Comparison of ENCODE assay signal across 21 cellular contexts in genomic region chr5:178460174-178460573, GRCh38.
DNase-seq lines count a peak whose midpoint lies in the region; ATAC-seq and TF ChIP-seq lines count a peak whose summit lies in the region.
"Had no signal": no experiment of that assay in that cellular context is flagged by ENCODE, and none has a peak within 500 bp of the region (broad histone marks: within the 10 kb centered on the region; RNA-seq: fewer than 3 reads in every experiment).

No MANE protein-coding gene starts in this region.

- H3K27ac Mint-ChIP-seq in type B pancreatic cell = no peak overlapping the region
- H3K27ac Mint-ChIP-seq: CD8-positive, alpha-beta T cell; GM23338 had no signal

- H3K4me1 Mint-ChIP-seq in type B pancreatic cell (ENCODE audit: unreplicated experiment) = peaks cover 45% of the 10 kb centered on the region

- H3K4me3 ChIP-seq in right atrium auricular region = no peak overlapping the region
- H3K4me3 ChIP-seq: GM23338, HAP-1, Peyer's patch, SJSA1 had no signal

- no peaks in the 10 kb centered on the region for H3K9me3 ChIP-seq in right atrium auricular region
- H3K9me3 ChIP-seq: HAP-1, Peyer's patch had no signal

- peak overlapping the region; percentile 62 to 68 for H3K27ac ChIP-seq in right atrium auricular region
- H3K27ac ChIP-seq: SJSA1 had no signal

- no peak for ATAC-seq in GM18867 (IDR thresholded peaks at IDR 0.05; ENCODE audit: unreplicated experiment)
- ATAC-seq: CD8-positive, alpha-beta T cell had no signal

- no peak overlapping the region for H3K4me3 Mint-ChIP-seq in type B pancreatic cell
- H3K4me3 Mint-ChIP-seq: CD8-positive, alpha-beta T cell; GM23338 had no signal

- no peaks in the 10 kb centered on the region for H3K36me3 ChIP-seq in right atrium auricular region
- H3K36me3 ChIP-seq: HAP-1, Peyer's patch, SJSA1 had no signal

- peak; percentile 7 for DNase-seq in activated CD8-positive, alpha-beta memory T cell treated with anti-CD3 and anti-CD28 coated beads, Interleukin-2, amount 50 U/mL, for 48 hours
- no peak for DNase-seq in activated CD8-positive, alpha-beta memory T cell treated with anti-CD3 and anti-CD28 coated beads, Interleukin-2, amount 50 U/mL, for 4 hours
- DNase-seq in NCI-H524 (lab: John Stamatoyannopoulos, UW) = peak; percentile 78 to 90
- DNase-seq in right atrium auricular region (ENCODE audit: low spot score) = no peak
- DNase-seq in type B pancreatic cell (ENCODE audit: extremely low spot score, unreplicated experiment) = peak; percentile 51
- DNase-seq in NCI-H1105 (lab: John Stamatoyannopoulos, UW) = no peak
- DNase-seq: AML-193, Calu3, DMS153, KG1, NCI-H1092, NCI-H146, NCI-H2029, NCI-H226, NCI-H526 had no signal

- H3K4me1 ChIP-seq in right atrium auricular region = peaks cover 0 to 16% of the 10 kb centered on the region in 2 donors
- H3K4me1 ChIP-seq: SJSA1 had no signal

- no peaks in the 10 kb centered on the region for H3K36me3 Mint-ChIP-seq in type B pancreatic cell
- H3K36me3 Mint-ChIP-seq: CD8-positive, alpha-beta T cell had no signal

- H3K9me3 Mint-ChIP-seq in type B pancreatic cell = no peaks in the 10 kb centered on the region
- H3K9me3 Mint-ChIP-seq: CD8-positive, alpha-beta T cell; GM23338 had no signal

- peaks cover 4% of the 10 kb centered on the region for H3K27me3 Mint-ChIP-seq in type B pancreatic cell

- H3K27me3 ChIP-seq in right atrium auricular region = no peaks in the 10 kb centered on the region
- H3K27me3 ChIP-seq: Peyer's patch, SJSA1 had no signal

- TF ChIP-seq CTCF in right atrium auricular region (IDR thresholded peaks at IDR 0.05) (no peak), type B pancreatic cell (conservative IDR thresholded peaks at IDR 0.05) (no peak)

Comparison
In these comparisons a context has a peak if more than half of its experiments do, and no peak if none do; other contexts are left out.
1. DNase-seq: peak in activated CD8-positive, alpha-beta memory T cell treated with anti-CD3 and anti-CD28 coated beads, Interleukin-2, amount 50 U/mL, for 48 hours (single experiment), NCI-H524 (2 of 2) and type B pancreatic cell (single experiment); none in activated CD8-positive, alpha-beta memory T cell treated with anti-CD3 and anti-CD28 coated beads, Interleukin-2, amount 50 U/mL, for 4 hours (single experiment), right atrium auricular region (single experiment) and NCI-H1105 (single experiment).